In genomic region chr6:143578054-143578453, GRCh38 we compare ENCODE assay signal across 17 cellular contexts.
DNase-seq lines count a peak whose midpoint lies in the region; ATAC-seq and TF ChIP-seq lines count a peak whose summit lies in the region.
"Had no signal": no experiment of that assay in that cellular context is flagged by ENCODE, and none has a peak within 500 bp of the region (broad histone marks: within the 10 kb centered on the region; RNA-seq: fewer than 3 reads in every experiment).

No MANE protein-coding gene starts in this region.

- H2BK120ac ChIP-seq in IMR-90 (ENCODE audit: low read depth, low read length): peak overlapping the region; percentile 38; the same call in 1 of the 2 replicates

- H2BK20ac ChIP-seq in IMR-90 (ENCODE audit: low read depth, low read length): peak overlapping the region; percentile 5; the same call in 1 of the 2 replicates

- H3K36me3 Mint-ChIP-seq in central memory CD8-positive, alpha-beta T cell (ENCODE audit: insufficient read depth): peaks cover 9% of the 10 kb centered on the region

- H3K27ac Mint-ChIP-seq in central memory CD8-positive, alpha-beta T cell (ENCODE audit: low read depth): peak overlapping the region; percentile 77
- H3K27ac Mint-ChIP-seq: H9 had no signal

- H2BK15ac ChIP-seq in IMR-90 (ENCODE audit: low read depth, low read length): peak overlapping the region; percentile 33; the same call in 1 of the 3 replicates

- H3K4me2 ChIP-seq in IMR-90 (ENCODE audit: low read depth, low read length) (no peak overlapping the region), osteoblast (ENCODE audit: insufficient read depth, low read length) (no peak overlapping the region)

- no peak overlapping the region for H2AK9ac ChIP-seq in IMR-90 (replicated peaks; ENCODE audit: low read depth, low read length, poor library complexity)

- H3K4me1 Mint-ChIP-seq in central memory CD8-positive, alpha-beta T cell: peaks cover 44% of the 10 kb centered on the region

- peak overlapping the region; percentile 72; the same call in 1 of the 2 replicates for H2AK5ac ChIP-seq in IMR-90 (ENCODE audit: low read depth, low read length)

- H4K20me1 ChIP-seq in IMR-90 (ENCODE audit: insufficient read depth, low read length) (no peaks in the 10 kb centered on the region), osteoblast (ENCODE audit: insufficient read depth, low read length) (no peaks in the 10 kb centered on the region)

- H3K4me3 ChIP-seq in right atrium auricular region (no peak overlapping the region), IMR-90 (ENCODE audit: insufficient read depth, low read depth, low read length) (no peak overlapping the region), osteoblast (ENCODE audit: insufficient read depth, low read length) (no peak overlapping the region)

- H3K9me3 ChIP-seq in right atrium auricular region: no peaks in the 10 kb centered on the region
- H3K9me3 ChIP-seq in IMR-90 (ENCODE audit: control insufficient read depth, insufficient read depth, low read length): peaks cover 5% of the 10 kb centered on the region
- no peaks in the 10 kb centered on the region for H3K9me3 ChIP-seq in osteoblast (ENCODE audit: low read depth, low read length)
- H3K9me3 ChIP-seq: BE2C had no signal

- peaks cover 0 to 12% of the 10 kb centered on the region in 2 experiments; a peak in 3 of 4 replicates for H3K79me1 ChIP-seq in IMR-90 (ENCODE audit: low read depth in 1 of 2, low read length in 2 of 2)

- H3K27ac ChIP-seq in right atrium auricular region (no peak overlapping the region), IMR-90 (ENCODE audit: insufficient read depth, low read length) (no peak overlapping the region), osteoblast (ENCODE audit: low read depth, low read length) (no peak overlapping the region)

- no peaks in the 10 kb centered on the region for H3K36me3 ChIP-seq in right atrium auricular region
- no peaks in the 10 kb centered on the region for H3K36me3 ChIP-seq in IMR-90 (ENCODE audit: control insufficient read depth, insufficient read depth, low read length)
- H3K36me3 ChIP-seq in osteoblast (ENCODE audit: insufficient read depth, low read length): no peaks in the 10 kb centered on the region
- H3K36me3 ChIP-seq: BE2C had no signal

- no peak overlapping the region for H3K9ac ChIP-seq in IMR-90 (ENCODE audit: low read depth, low read length)

- H3K9me3 Mint-ChIP-seq in central memory CD8-positive, alpha-beta T cell: no peaks in the 10 kb centered on the region
- H3K9me3 Mint-ChIP-seq: CD4-positive, alpha-beta memory T cell; IgD-negative memory B cell had no signal

- 17% methylated on average over 1 of the region's 2 CpGs; no CpG with 5 or more reads in 1 of the 2 experiments for WGBS in IMR-90 (ENCODE audit: extremely low coverage in 2 of 2, insufficient read length in 1 of 2), 2 experiments

- H4K8ac ChIP-seq in IMR-90 (ENCODE audit: low read depth in 2 of 2, low read length in 2 of 2): no peak overlapping the region

- POLR2A ChIA-PET in IMR-90 (lab: Charles Lee; ENCODE audit: unreplicated experiment): no interaction called here

- intact Hi-C loops in cardiac septum (cut with DNase I): no loop called here
- intact Hi-C loops in IMR-90 (cut with micrococcal nuclease): loop anchor here (10.0 kb wide), 1 partner anchor 907 kb away; no protein-coding TSS in a partner anchor

- no peak overlapping the region for H3K56ac ChIP-seq in IMR-90 (ENCODE audit: extremely low read depth, insufficient read depth, low read length)

- no peak for TF ChIP-seq POLR2A in IMR-90 (IDR thresholded peaks at IDR 0.05; ENCODE audit: low read depth, low read length)

- DNase-seq in cardiac septum (ENCODE audit: low spot score) (peak; percentile 60), right atrium auricular region (ENCODE audit: low spot score) (no peak), IMR-90 (no peak), osteoblast (ENCODE audit: insufficient read length, low spot score, missing footprints) (no peak)
- no peak for DNase-seq in central memory CD8-positive, alpha-beta T cell (ENCODE audit: low spot score in 2 of 2)
- DNase-seq in activated CD4-positive, alpha-beta T cell treated with anti-CD3 and anti-CD28 coated beads, Interleukin-2, amount 50 U/mL, for 1 hour: no peak
- DNase-seq: ACHN; BE2C; C1 segment of cervical spinal cord; CD4-positive, alpha-beta memory T cell; DMS153; DMS79; GDM1; GOT3; H9 had no signal

- no peaks in the 10 kb centered on the region for H3K4me1 ChIP-seq in right atrium auricular region
- peaks cover 3% of the 10 kb centered on the region for H3K4me1 ChIP-seq in IMR-90 (ENCODE audit: control insufficient read depth, insufficient read depth, low read length)
- peaks cover 23% of the 10 kb centered on the region for H3K4me1 ChIP-seq in osteoblast (ENCODE audit: insufficient read depth, low read length)
- H3K4me1 ChIP-seq: BE2C had no signal

- H3K18ac ChIP-seq in IMR-90 (ENCODE audit: low read depth, low read length): no peak overlapping the region

- in situ Hi-C loops in IMR-90 (cut with MboI; ENCODE audit: low sequenced_read_pairs): loop anchor here (5.0 kb wide), 1 partner anchor 434 kb away; no protein-coding TSS in a partner anchor

- H3K14ac ChIP-seq in IMR-90 (replicated peaks; ENCODE audit: low read depth, low read length): peak overlapping the region; percentile 60; the same call in 1 of the 2 replicates

- H3K23ac ChIP-seq in IMR-90 (ENCODE audit: low read depth, low read length): no peak overlapping the region

- H3K27me3 ChIP-seq in right atrium auricular region (no peaks in the 10 kb centered on the region), IMR-90 (ENCODE audit: control insufficient read depth, insufficient read depth, low read length) (no peaks in the 10 kb centered on the region), osteoblast (ENCODE audit: insufficient read depth, low read length) (no peaks in the 10 kb centered on the region)
- H3K27me3 ChIP-seq: BE2C had no signal

- H3K27me3 Mint-ChIP-seq in central memory CD8-positive, alpha-beta T cell: no peaks in the 10 kb centered on the region
- H3K27me3 Mint-ChIP-seq: CD4-positive, alpha-beta memory T cell; IgD-negative memory B cell had no signal

- no peak overlapping the region; the same call in 1 of the 2 replicates for H4K91ac ChIP-seq in IMR-90 (ENCODE audit: insufficient read depth, low read depth, low read length)

- H2AFZ ChIP-seq in IMR-90 (replicated peaks; ENCODE audit: low read length, poor library complexity) (no peak overlapping the region), osteoblast (ENCODE audit: low read length) (no peak overlapping the region)

- no peak overlapping the region for H2BK5ac ChIP-seq in IMR-90 (ENCODE audit: low read depth, low read length, poor library complexity, severe bottlenecking)

- ATAC-seq in IMR-90 (ENCODE audit: low read depth) (no peak), GM21360 (IDR thresholded peaks at IDR 0.05; ENCODE audit: unreplicated experiment) (no peak)
- no peak for ATAC-seq in central memory CD8-positive, alpha-beta T cell (replicated peaks; ENCODE audit: extremely low read depth, poor library complexity, severe bottlenecking)

- BruUV-seq in IMR-90 (replicated peaks; lab: Mats Ljungman, UMichigan): no TSS peak

- peaks cover 5% of the 10 kb centered on the region; the same call in 1 of the 2 replicates for H3K9me1 ChIP-seq in IMR-90 (ENCODE audit: insufficient read depth, low read length)

- H3K4me3 Mint-ChIP-seq in central memory CD8-positive, alpha-beta T cell: no peak overlapping the region
- H3K4me3 Mint-ChIP-seq: H9, IgD-negative memory B cell had no signal

- H4K5ac ChIP-seq in IMR-90 (ENCODE audit: low read depth, low read length): no peak overlapping the region

- TF ChIP-seq CTCF in right atrium auricular region (IDR thresholded peaks at IDR 0.05) (no peak), IMR-90 (conservative IDR thresholded peaks at IDR 0.05; ENCODE audit: low read depth, low read length) (no peak), osteoblast (IDR thresholded peaks at IDR 0.05; ENCODE audit: extremely low read depth, low read depth, low read length) (no peak)

- H3K4ac ChIP-seq in IMR-90 (ENCODE audit: low read depth, low read length): peak overlapping the region; percentile 10; the same call in 1 of the 2 replicates

- CTCF ChIA-PET in IMR-90 (lab: Yijun Ruan, JAX): interaction anchor here (0.6 to 0.9 kb wide), 3 partner anchors 171 to 716 kb away, joined by 3 to 6 read pairs (median 4); no protein-coding TSS in a partner anchor

- H3K79me2 ChIP-seq in osteoblast (ENCODE audit: insufficient read depth, low read length): no peaks in the 10 kb centered on the region

- dilution Hi-C loops in IMR-90 (cut with HindIII; ENCODE audit: low sequenced_read_pairs, unreplicated experiment): no loop called here

- TF ChIP-seq RAD21 in IMR-90 (IDR thresholded peaks at IDR 0.05; ENCODE audit: low read length): no peak

TF ChIP-seq in IMR-90, 13 proteins besides CTCF, POLR2A, EP300 and RAD21:
- TF ChIP-seq MAZ (IDR thresholded peaks at IDR 0.05; ENCODE audit: borderline replicate concordance, low read depth, low read length) (no peak), FOS (IDR thresholded peaks at IDR 0.05; ENCODE audit: low read depth, low read length) (no peak), MXI1 (IDR thresholded peaks at IDR 0.05; ENCODE audit: borderline replicate concordance, low read depth, low read length) (no peak), BHLHE40 (IDR thresholded peaks at IDR 0.05; ENCODE audit: low read depth, low read length) (no peak), RCOR1 (IDR thresholded peaks at IDR 0.05; ENCODE audit: insufficient replicate concordance, low read length) (no peak), CEBPB (IDR thresholded peaks at IDR 0.05; ENCODE audit: low read depth, low read length) (no peak), RFX5 (IDR thresholded peaks at IDR 0.05; ENCODE audit: low read depth, low read length) (no peak), CHD1 (IDR thresholded peaks at IDR 0.05; ENCODE audit: low read depth, low read length) (no peak)
- TF ChIP-seq, protein P1, sequence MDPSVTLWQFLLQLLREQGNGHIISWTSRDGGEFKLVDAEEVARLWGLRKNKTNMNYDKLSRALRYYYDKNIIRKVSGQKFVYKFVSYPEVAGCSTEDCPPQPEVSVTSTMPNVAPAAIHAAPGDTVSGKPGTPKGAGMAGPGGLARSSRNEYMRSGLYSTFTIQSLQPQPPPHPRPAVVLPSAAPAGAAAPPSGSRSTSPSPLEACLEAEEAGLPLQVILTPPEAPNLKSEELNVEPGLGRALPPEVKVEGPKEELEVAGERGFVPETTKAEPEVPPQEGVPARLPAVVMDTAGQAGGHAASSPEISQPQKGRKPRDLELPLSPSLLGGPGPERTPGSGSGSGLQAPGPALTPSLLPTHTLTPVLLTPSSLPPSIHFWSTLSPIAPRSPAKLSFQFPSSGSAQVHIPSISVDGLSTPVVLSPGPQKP (IDR thresholded peaks at IDR 0.05; ENCODE audit: borderline replicate concordance, low read depth, low read length): no peak
